8 cellular contexts compared by ENCODE assay signal in the genomic region with DNA sequence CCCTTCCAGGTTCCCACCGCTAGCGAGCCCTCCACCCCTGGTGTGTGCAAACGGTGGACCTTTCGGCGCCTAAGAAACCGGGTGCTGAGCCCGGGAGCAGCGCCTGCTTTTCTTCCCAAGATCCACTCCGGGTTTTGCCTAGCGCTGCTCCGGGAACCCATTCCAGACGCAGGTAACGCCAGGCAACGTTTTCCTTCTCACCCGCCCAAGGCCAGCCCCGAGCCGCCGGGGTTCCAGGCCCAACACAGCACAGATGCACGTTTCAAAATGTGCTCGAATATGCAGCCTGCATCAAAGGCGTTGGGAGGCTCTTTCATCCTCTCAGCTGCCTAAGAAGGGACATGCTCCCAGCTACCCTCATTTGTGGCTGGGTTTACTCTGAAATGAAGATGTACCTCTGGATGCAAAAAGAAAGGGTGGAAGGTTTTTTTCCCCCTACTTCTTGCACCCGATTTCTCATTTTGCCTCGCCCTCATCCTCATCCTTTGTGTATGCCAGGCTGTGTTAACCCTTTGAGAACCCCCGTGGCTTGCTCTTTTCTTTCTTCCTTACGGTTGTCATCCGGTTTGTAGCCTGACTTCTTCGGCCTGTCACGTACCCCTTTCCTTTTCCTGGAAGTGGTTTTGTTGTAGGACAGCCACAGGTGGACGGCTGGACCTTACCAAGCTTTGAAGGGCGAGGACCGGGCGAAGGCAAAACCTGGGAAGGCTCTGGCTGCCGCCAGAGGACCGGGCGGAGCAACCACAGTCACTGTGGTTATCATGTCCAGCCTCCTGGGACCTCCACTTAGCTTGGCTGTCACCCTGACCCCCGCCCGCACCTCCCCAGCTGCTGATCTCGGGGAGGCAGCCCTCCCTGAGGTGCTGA.
DNase-seq lines count a peak whose midpoint lies in the region; ATAC-seq and TF ChIP-seq lines count a peak whose summit lies in the region.

No MANE protein-coding gene starts in this region.

- WGBS in aorta, 2 donors, result 0% methylated on average over 38 of the region's 38 CpGs

- no peaks in the 10 kb centered on the region for H3K4me1 ChIP-seq in aorta (ENCODE audit: control insufficient read depth in 1 of 2, insufficient read depth in 2 of 2, low read length in 2 of 2)

- DNase-seq in NAMALWA (ENCODE audit: low spot score) (peak; percentile 89), SK-N-MC (ENCODE audit: low read depth, low spot score) (peak; percentile 56), amygdala (lab: John Stamatoyannopoulos, UW) (peak in 54 of 56 donors; percentile 48 to 90 (median 77)), left ventricle myocardium superior (peak; percentile 85), progenitor cell of endocrine pancreas (ENCODE audit: low spot score, unreplicated experiment) (peak; percentile 74), aorta (peak; percentile 83 to 91)

- ATAC-seq in HG02571 (IDR thresholded peaks at IDR 0.05; ENCODE audit: unreplicated experiment) (peak; percentile 91), left ventricle myocardium superior (peak; percentile 98), aorta (ENCODE audit: low FRiP score) (peak; percentile 96)

- H3K9me3 Mint-ChIP-seq in progenitor cell of endocrine pancreas (ENCODE audit: low read depth), result peaks cover 4% of the 10 kb centered on the region

- intact Hi-C loops in left ventricle myocardium superior (cut with micrococcal nuclease), result loop anchor here (10.0 kb wide), 1 partner anchor 213 kb away; no protein-coding TSS in a partner anchor
- intact Hi-C loops in aorta (cut with DNase I), result loop anchor here (5.0 to 10.0 kb wide), 2 partner anchors 600 to 603 kb away; partner anchors contain the start of gene PUM3 (in 2 of the 2)

- peak overlapping the region; percentile 55 for H3K9ac ChIP-seq in SK-N-MC (ENCODE audit: insufficient read length)

- H3K36me3 Mint-ChIP-seq in progenitor cell of endocrine pancreas (ENCODE audit: insufficient read depth), result no peaks in the 10 kb centered on the region

- peaks cover 16% of the 10 kb centered on the region for H3K4me1 Mint-ChIP-seq in progenitor cell of endocrine pancreas (ENCODE audit: low read depth)

- no peaks in the 10 kb centered on the region for H3K27me3 ChIP-seq in aorta (ENCODE audit: control insufficient read depth in 1 of 2, insufficient read depth in 2 of 2, low read length in 1 of 2)

- H3K9me3 ChIP-seq in SK-N-MC (ENCODE audit: low read depth, low read length) (no peaks in the 10 kb centered on the region), aorta (ENCODE audit: control insufficient read depth, low read length) (no peaks in the 10 kb centered on the region)

- no peaks in the 10 kb centered on the region for H3K36me3 ChIP-seq in SK-N-MC (ENCODE audit: insufficient read depth, low read length)
- no peaks in the 10 kb centered on the region for H3K36me3 ChIP-seq in aorta (ENCODE audit: control insufficient read depth in 1 of 2, insufficient read depth in 2 of 2, low read length in 1 of 2)

- H3K4me3 ChIP-seq in GM08714 (ENCODE audit: low read length) (peak overlapping the region; percentile 47; the same call in 1 of the 2 replicates), SK-N-MC (peak overlapping the region; percentile 72), aorta (ENCODE audit: low read length in 2 of 2) (peak overlapping the region; percentile 50 to 72)

- peak overlapping the region; percentile 86 for H3K4me3 Mint-ChIP-seq in progenitor cell of endocrine pancreas (ENCODE audit: low read depth)

- peaks cover 11% of the 10 kb centered on the region for H3K27me3 Mint-ChIP-seq in progenitor cell of endocrine pancreas

- TF ChIP-seq CTCF in progenitor cell of endocrine pancreas (IDR thresholded peaks at IDR 0.05; ENCODE audit: unreplicated experiment), result no peak

- no peak overlapping the region for H3K27ac ChIP-seq in SK-N-MC
- H3K27ac ChIP-seq in aorta (ENCODE audit: low read depth in 1 of 2, low read length in 2 of 2), result peak overlapping the region in 1 of 2 donors; percentile 16

- peak overlapping the region; percentile 75 for H3K27ac Mint-ChIP-seq in progenitor cell of endocrine pancreas
